In the genomic region with DNA sequence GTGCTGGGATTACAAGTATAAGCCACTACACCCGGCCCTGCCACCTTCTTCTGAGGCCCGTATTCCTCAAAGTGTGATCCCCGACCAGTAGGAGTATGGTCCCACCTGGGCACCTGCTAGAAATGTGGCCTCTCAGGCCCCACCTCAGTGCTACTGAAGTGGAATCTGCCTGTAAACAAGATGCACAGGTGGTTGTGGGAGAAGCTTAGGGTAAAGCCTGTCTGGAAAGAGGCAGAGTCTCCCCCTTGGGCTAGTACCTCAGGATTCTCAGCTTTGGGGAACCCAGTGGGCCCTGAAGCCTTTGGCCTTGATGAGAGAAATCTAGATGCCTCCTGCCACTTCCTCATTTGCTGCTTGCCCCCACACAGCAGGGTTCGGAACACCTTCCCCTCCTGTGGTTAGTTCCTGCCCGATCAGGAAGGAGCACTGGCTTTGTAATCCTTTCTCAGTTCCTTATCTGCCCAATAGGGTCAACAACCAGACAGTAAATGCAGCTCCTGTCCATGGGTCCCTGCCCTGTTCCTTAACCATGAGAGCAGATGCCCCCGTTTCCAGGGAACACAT, we compare ENCODE assay signal across 9 cellular contexts. TPM values are rescaled to one million over a fixed set of nuclear protein-coding genes. Genes with fewer than 3 reads are reported as not detected.
DNase-seq lines count a peak whose midpoint lies in the region; ATAC-seq lines count a peak whose summit lies in the region.
"Had no signal": no experiment of that assay in that cellular context is flagged by ENCODE, and none has a peak within 500 bp of the region (broad histone marks: within the 10 kb centered on the region; RNA-seq: fewer than 3 reads in every experiment).

No MANE protein-coding gene starts in this region.

- peaks cover 7% of the 10 kb centered on the region for H3K36me3 Mint-ChIP-seq in stimulated activated naive CD8-positive, alpha-beta T cell treated with anti-CD3 and anti-CD28 coated beads, Interleukin-15, Interleukin-2, amounts not matched to agents 100 ng/mL and 50 ng/mL, for 24 hours (ENCODE audit: low read depth)
- H3K36me3 Mint-ChIP-seq in T-helper 17 cell (ENCODE audit: low read depth) = no peaks in the 10 kb centered on the region

- H3K36me3 ChIP-seq in H7 (replicated peaks; ENCODE audit: control insufficient read depth, insufficient read depth, low read length) = peaks cover 1% of the 10 kb centered on the region; the same call in 1 of the 2 replicates

- H3K27me3 ChIP-seq in layer of hippocampus (ENCODE audit: control insufficient read depth, insufficient read depth, low read length) = no peaks in the 10 kb centered on the region
- H3K27me3 ChIP-seq in H7 (ENCODE audit: control insufficient read depth, insufficient read depth, low read length) = no peaks in the 10 kb centered on the region

- H3K27me3 Mint-ChIP-seq in stimulated activated naive CD8-positive, alpha-beta T cell treated with anti-CD3 and anti-CD28 coated beads, Interleukin-15, Interleukin-2, amounts not matched to agents 100 ng/mL and 50 ng/mL, for 24 hours = no peaks in the 10 kb centered on the region
- no peaks in the 10 kb centered on the region for H3K27me3 Mint-ChIP-seq in T-helper 17 cell

- H3K27ac Mint-ChIP-seq in stimulated activated naive CD8-positive, alpha-beta T cell treated with anti-CD3 and anti-CD28 coated beads, Interleukin-15, Interleukin-2, amounts not matched to agents 100 ng/mL and 50 ng/mL, for 24 hours = peak overlapping the region; percentile 71
- peak overlapping the region; percentile 96 for H3K27ac Mint-ChIP-seq in T-helper 17 cell

- ATAC-seq in stimulated activated naive CD8-positive, alpha-beta T cell treated with anti-CD3 and anti-CD28 coated beads, Interleukin-15, Interleukin-2, amounts not matched to agents 100 U/mL and 50 U/mL, for 24 hours = no peak
- ATAC-seq in HG03066 (IDR thresholded peaks at IDR 0.05; ENCODE audit: low read depth, unreplicated experiment) (peak; percentile 68), T-helper 17 cell (peak; percentile 37)

- H3K27ac ChIP-seq in layer of hippocampus (ENCODE audit: low read depth, low read length) = peak overlapping the region; percentile 30

- DNase-seq in stimulated activated naive CD8-positive, alpha-beta T cell treated with anti-CD3 and anti-CD28 coated beads, Interleukin-15, Interleukin-2, amounts not matched to agents 100 U/mL and 50 U/mL, for 24 hours = no peak
- DNase-seq in T-helper 17 cell (no peak), NCI-H1105 (lab: John Stamatoyannopoulos, UW) (no peak), H7 (no peak)
- DNase-seq in activated CD4-positive, CD25-positive, alpha-beta regulatory T cell (lab: John Stamatoyannopoulos, UW) = no peak

- H3K9me3 ChIP-seq in T-helper 17 cell (ENCODE audit: control insufficient read depth, low read length, poor library complexity, severe bottlenecking) = no peaks in the 10 kb centered on the region

- no peak overlapping the region for H3K4me3 ChIP-seq in H7 (ENCODE audit: insufficient read depth, low read depth, low read length)

- no peak overlapping the region for H3K4me3 Mint-ChIP-seq in stimulated activated naive CD8-positive, alpha-beta T cell treated with anti-CD3 and anti-CD28 coated beads, Interleukin-15, Interleukin-2, amounts not matched to agents 100 ng/mL and 50 ng/mL, for 24 hours
- peak overlapping the region; percentile 73 for H3K4me3 Mint-ChIP-seq in T-helper 17 cell

- H3K9me3 Mint-ChIP-seq in stimulated activated naive CD8-positive, alpha-beta T cell treated with anti-CD3 and anti-CD28 coated beads, Interleukin-15, Interleukin-2, amounts not matched to agents 100 ng/mL and 50 ng/mL, for 24 hours = no peaks in the 10 kb centered on the region

- peaks cover 75% of the 10 kb centered on the region for H3K4me1 Mint-ChIP-seq in stimulated activated naive CD8-positive, alpha-beta T cell treated with anti-CD3 and anti-CD28 coated beads, Interleukin-15, Interleukin-2, amounts not matched to agents 100 ng/mL and 50 ng/mL, for 24 hours (ENCODE audit: low read depth)
- peaks cover 62% of the 10 kb centered on the region for H3K4me1 Mint-ChIP-seq in T-helper 17 cell

RNA-seq across cellular contexts. Expression of a gene that starts 25.2 kb away (rescaled TPM):
- 1 to 10 TPM; 7.1 to 9.4 TPM for total RNA-seq in T-helper 17 cell
- 7.9 and 10.1 TPM in 2 replicates for total RNA-seq in H7 (2014; rRNA removed; shearing (Covaris generic))

RNA-seq across cellular contexts. Expression of a gene that starts 27.7 kb away (rescaled TPM):
- total RNA-seq in T-helper 17 cell = 10 to 100 TPM; 41.6 to 42.5 TPM
- total RNA-seq in H7 (2014; rRNA removed; shearing (Covaris generic)) = 34.7 and 35.0 TPM in 2 replicates

RNA-seq across cellular contexts. Expression of a gene that starts 41.6 kb away (rescaled TPM):
- total RNA-seq in T-helper 17 cell = 1 to 10 TPM; 3.3 to 3.6 TPM
- 1.4 and 2.1 TPM in 2 replicates for total RNA-seq in H7 (2014; rRNA removed; shearing (Covaris generic))

RNA-seq across cellular contexts. Expression of a gene that starts 54.6 kb away (rescaled TPM):
- total RNA-seq in T-helper 17 cell = under 1 TPM in 1 of 2 donors, not detected in 1; 0.70 TPM
- 0.48 TPM in 1 of 2 replicates, not detected in the other for total RNA-seq in H7 (2014; rRNA removed; shearing (Covaris generic))
- total RNA-seq: lung microvascular endothelial cell had no signal
